8 cellular contexts compared by ENCODE assay signal in the genomic region with DNA sequence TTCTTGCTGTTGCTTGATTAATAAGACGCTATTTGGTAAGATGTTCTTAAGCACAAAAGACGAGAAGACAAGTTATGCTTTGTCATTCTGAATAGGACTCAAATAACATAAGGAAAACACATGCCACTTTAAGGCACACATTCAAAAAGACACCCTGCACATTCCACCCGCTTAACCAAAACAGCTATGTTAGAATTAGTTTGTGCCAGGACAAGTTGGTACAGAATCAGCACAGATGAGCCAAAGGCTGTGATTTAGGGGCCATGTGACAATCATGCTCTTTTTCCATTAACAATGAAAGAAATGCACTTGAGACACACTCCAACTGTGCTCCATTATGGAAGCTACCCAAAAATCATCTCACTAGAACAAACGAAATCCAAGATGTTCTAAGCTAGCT. TPM values are rescaled to one million over a fixed set of nuclear protein-coding genes. Genes with fewer than 3 reads are reported as not detected.
A peak's percentile ranks its signal among the peaks of the same experiment; 100 is the strongest.
DNase-seq lines count a peak whose midpoint lies in the region; ATAC-seq lines count a peak whose summit lies in the region.

No MANE protein-coding gene starts in this region.

- no peaks in the 10 kb centered on the region for H3K27me3 ChIP-seq in thymus (ENCODE audit: control insufficient read depth, insufficient read depth)

- H3K4me3 Mint-ChIP-seq in activated T-cell treated with anti-CD3 and anti-CD28 coated beads, Interleukin-2, amount 50 U/mL, for 72 hours, result peak overlapping the region; percentile 94 to 95

- H3K4me1 Mint-ChIP-seq in activated T-cell treated with anti-CD3 and anti-CD28 coated beads, Interleukin-2, amount 50 U/mL, for 72 hours (ENCODE audit: low read depth), result peaks cover 82% of the 10 kb centered on the region

- H3K27ac ChIP-seq in thymus (ENCODE audit: low read depth), result peak overlapping the region; percentile 31

- H3K27me3 Mint-ChIP-seq in activated T-cell treated with anti-CD3 and anti-CD28 coated beads, Interleukin-2, amount 50 U/mL, for 72 hours (ENCODE audit: low read depth), result no peaks in the 10 kb centered on the region

- no peak overlapping the region for H3K4me3 ChIP-seq in thymus (ENCODE audit: low read length)

- H3K4me1 ChIP-seq in thymus (ENCODE audit: control insufficient read depth, insufficient read depth, low read length), result peaks cover 20% of the 10 kb centered on the region

- no peaks in the 10 kb centered on the region for H3K9me3 Mint-ChIP-seq in activated T-cell treated with anti-CD3 and anti-CD28 coated beads, Interleukin-2, amount 50 U/mL, for 72 hours
- H3K9me3 Mint-ChIP-seq in activated naive CD4-positive, alpha-beta T cell treated with anti-CD3 and anti-CD28 coated beads, Interleukin-2, amount 50 U/mL, for 72 hours, result no peaks in the 10 kb centered on the region

- no peaks in the 10 kb centered on the region for H3K9me3 ChIP-seq in thymus (ENCODE audit: control insufficient read depth)

- 78% methylated on average over 4 of the region's 4 CpGs for WGBS in thymus

- H3K36me3 ChIP-seq in thymus (ENCODE audit: control insufficient read depth, insufficient read depth), result peaks cover 2% of the 10 kb centered on the region

- DNase-seq in activated T-cell treated with anti-CD3 and anti-CD28 coated beads, Interleukin-2, amount 50 U/mL, for 72 hours, result no peak
- DNase-seq in activated T-cell treated with anti-CD3 and anti-CD28 coated beads for 4 hours, result no peak
- DNase-seq in activated naive CD4-positive, alpha-beta T cell treated with anti-CD3 and anti-CD28 coated beads, Interleukin-2, amount 50 U/mL, for 72 hours (ENCODE audit: low spot score in 2 of 2), result no peak
- peak; percentile 34 for DNase-seq in iris pigment epithelial cell (ENCODE audit: low read depth)
- DNase-seq in ureter (ENCODE audit: low spot score), result no peak
- DNase-seq in NCI-H1694 (lab: John Stamatoyannopoulos, UW), result no peak

- H3K36me3 Mint-ChIP-seq in activated T-cell treated with anti-CD3 and anti-CD28 coated beads, Interleukin-2, amount 50 U/mL, for 72 hours (ENCODE audit: insufficient read depth in 2 of 2), result peaks cover 8 to 23% of the 10 kb centered on the region in 2 donors
- H3K36me3 Mint-ChIP-seq in activated naive CD4-positive, alpha-beta T cell treated with anti-CD3 and anti-CD28 coated beads, Interleukin-2, amount 50 U/mL, for 72 hours, result peaks cover 21 to 29% of the 10 kb centered on the region in 2 donors

- peak overlapping the region; percentile 96 for H3K27ac Mint-ChIP-seq in activated T-cell treated with anti-CD3 and anti-CD28 coated beads, Interleukin-2, amount 50 U/mL, for 72 hours
- H3K27ac Mint-ChIP-seq in activated naive CD4-positive, alpha-beta T cell treated with anti-CD3 and anti-CD28 coated beads, Interleukin-2, amount 50 U/mL, for 72 hours, result peak overlapping the region; percentile 44 to 57

- no peak for ATAC-seq in activated T-cell treated with anti-CD3 and anti-CD28 coated beads, Interleukin-2, amount 50 U/mL, for 72 hours (replicated peaks in 1 of 2)
- no peak for ATAC-seq in activated naive CD4-positive, alpha-beta T cell treated with anti-CD3 and anti-CD28 coated beads, Interleukin-2, amount 50 U/mL, for 72 hours
- ATAC-seq in GM19324 (IDR thresholded peaks at IDR 0.05; ENCODE audit: low FRiP score, unreplicated experiment), result no peak

RNA-seq across cellular contexts. Expression of a gene that starts 3.4 kb away (rescaled TPM):
- 100 to 1,000 TPM; 202 to 225 TPM for total RNA-seq in activated T-cell treated with anti-CD3 and anti-CD28 coated beads, Interleukin-2, amount 50 U/mL, for 72 hours
- 100 to 1,000 TPM in 1 of 2 donors, 10 to 100 TPM in 1; 82.9 to 159 TPM for total RNA-seq in activated naive CD4-positive, alpha-beta T cell treated with anti-CD3 and anti-CD28 coated beads, Interleukin-2, amount 50 U/mL, for 72 hours
- 69.5 TPM for polyA plus RNA-seq in thymus
- 95.0 TPM for total RNA-seq in ureter

RNA-seq across cellular contexts. Expression of a gene that starts 60.0 kb away (rescaled TPM):
- 100 to 1,000 TPM; 340 to 388 TPM for total RNA-seq in activated T-cell treated with anti-CD3 and anti-CD28 coated beads, Interleukin-2, amount 50 U/mL, for 72 hours
- 100 to 1,000 TPM; 202 to 218 TPM for total RNA-seq in activated naive CD4-positive, alpha-beta T cell treated with anti-CD3 and anti-CD28 coated beads, Interleukin-2, amount 50 U/mL, for 72 hours
- polyA plus RNA-seq in thymus, result 208 TPM
- 2.6 TPM for total RNA-seq in ureter

Comparison
In these comparisons a context has a peak if more than half of its experiments do, and no peak if none do; other contexts are left out.
1. RNA of a gene that starts 60.0 kb away (total RNA-seq): 340 to 388 TPM in activated T-cell treated with anti-CD3 and anti-CD28 coated beads, Interleukin-2, amount 50 U/mL, for 72 hours and 202 to 218 TPM in activated naive CD4-positive, alpha-beta T cell treated with anti-CD3 and anti-CD28 coated beads, Interleukin-2, amount 50 U/mL, for 72 hours; 2.6 TPM in ureter (single experiment); every median in the first group is over 10 times any median in the second.